ENCODE assay signal across 16 cellular contexts in genomic region chr5:173020643-173021042, GRCh38. TPM values are rescaled to one million over a fixed set of nuclear protein-coding genes. Genes with fewer than 3 reads are reported as not detected.
DNase-seq lines count a peak whose midpoint lies in the region; ATAC-seq lines count a peak whose summit lies in the region.
"Had no signal": no experiment of that assay in that cellular context is flagged by ENCODE, and none has a peak within 500 bp of the region (broad histone marks: within the 10 kb centered on the region; RNA-seq: fewer than 3 reads in every experiment).

No MANE protein-coding gene starts in this region.

- H3K27me3 Mint-ChIP-seq in activated T-cell treated with anti-CD3 and anti-CD28 coated beads, Interleukin-2, amount 50 U/mL, for 72 hours (ENCODE audit: low read depth): no peaks in the 10 kb centered on the region
- H3K27me3 Mint-ChIP-seq: activated naive CD8-positive, alpha-beta T cell treated with anti-CD3 and anti-CD28 coated beads, Interleukin-2, amount 10 ng/mL, durations not matched to agents 7 days and 5 days; naive B cell had no signal

- H3K27ac ChIP-seq in temporal lobe (ENCODE audit: low read depth, low read length): peak overlapping the region; percentile 10
- H3K27ac ChIP-seq: VCaP had no signal

- peaks cover 6 to 13% of the 10 kb centered on the region in 2 donors for H3K36me3 Mint-ChIP-seq in activated T-cell treated with anti-CD3 and anti-CD28 coated beads, Interleukin-2, amount 50 U/mL, for 72 hours (ENCODE audit: insufficient read depth in 2 of 2)

- intact Hi-C loops in head of caudate nucleus (cut with DNase I): no loop called here

- peaks cover 30% of the 10 kb centered on the region for H3K4me1 Mint-ChIP-seq in activated T-cell treated with anti-CD3 and anti-CD28 coated beads, Interleukin-2, amount 50 U/mL, for 72 hours (ENCODE audit: low read depth)

- no peaks in the 10 kb centered on the region for H3K9me3 Mint-ChIP-seq in activated T-cell treated with anti-CD3 and anti-CD28 coated beads, Interleukin-2, amount 50 U/mL, for 72 hours
- H3K9me3 Mint-ChIP-seq: activated naive CD8-positive, alpha-beta T cell treated with anti-CD3 and anti-CD28 coated beads, Interleukin-2, amount 10 ng/mL, durations not matched to agents 7 days and 5 days; naive B cell had no signal

- no peak for DNase-seq in activated T-cell treated with anti-CD3 and anti-CD28 coated beads, Interleukin-2, amount 50 U/mL, for 72 hours
- DNase-seq in activated T-cell treated with anti-CD3 and anti-CD28 coated beads, Interleukin-2, amount 50 U/mL, for 48 hours: no peak
- DNase-seq in head of caudate nucleus (peak in 33 of 42 donors; percentile 13 to 72 (median 47)), middle frontal gyrus (ENCODE audit: extremely low spot score, low spot score) (peak; percentile 48), OCI-M1 (lab: John Stamatoyannopoulos, UW) (no peak), glomerular visceral epithelial cell (ENCODE audit: extremely low spot score) (no peak)
- DNase-seq: activated naive CD8-positive, alpha-beta T cell treated with anti-CD3 and anti-CD28 coated beads, Interleukin-2, amount 10 ng/mL, durations not matched to agents 7 days and 5 days; dermis blood vessel endothelial cell; islet precursor cell; naive B cell; NCI-H1048; NCI-H2171 treated with DMSO at 0.1 percent for 48 hours; SK-N-SH had no signal

- no peak overlapping the region for H3K4me3 Mint-ChIP-seq in activated T-cell treated with anti-CD3 and anti-CD28 coated beads, Interleukin-2, amount 50 U/mL, for 72 hours
- H3K4me3 Mint-ChIP-seq: activated naive CD8-positive, alpha-beta T cell treated with anti-CD3 and anti-CD28 coated beads, Interleukin-2, amount 10 ng/mL, durations not matched to agents 7 days and 5 days; naive B cell had no signal

- no peak for ATAC-seq in activated T-cell treated with anti-CD3 and anti-CD28 coated beads, Interleukin-2, amount 50 U/mL, for 72 hours (replicated peaks in 1 of 2)
- no peak for ATAC-seq in GM21825 (IDR thresholded peaks at IDR 0.05; ENCODE audit: unreplicated experiment)

- peak overlapping the region; percentile 79 for H3K27ac Mint-ChIP-seq in activated T-cell treated with anti-CD3 and anti-CD28 coated beads, Interleukin-2, amount 50 U/mL, for 72 hours
- H3K27ac Mint-ChIP-seq: activated naive CD8-positive, alpha-beta T cell treated with anti-CD3 and anti-CD28 coated beads, Interleukin-2, amount 10 ng/mL, durations not matched to agents 7 days and 5 days had no signal

RNA-seq across cellular contexts. Expression of gene CREBRF, which starts 35.5 kb away (rescaled TPM):
- total RNA-seq in activated T-cell treated with anti-CD3 and anti-CD28 coated beads, Interleukin-2, amount 50 U/mL, for 72 hours: 10 to 100 TPM; 33.1 to 35.8 TPM
- total RNA-seq in temporal lobe: 21.1 TPM

RNA-seq across cellular contexts. Expression of gene ATP6V0E1, which starts 37.1 kb away (rescaled TPM):
- total RNA-seq in activated T-cell treated with anti-CD3 and anti-CD28 coated beads, Interleukin-2, amount 50 U/mL, for 72 hours: 100 to 1,000 TPM; 105 to 117 TPM
- total RNA-seq in temporal lobe: 21.4 TPM

Comparison
In these comparisons a context has a peak if more than half of its experiments do, and no peak if none do; other contexts are left out.
1. DNase-seq: peak in head of caudate nucleus (33 of 42) and middle frontal gyrus (single experiment); none in activated T-cell treated with anti-CD3 and anti-CD28 coated beads, Interleukin-2, amount 50 U/mL, for 72 hours (0 of 2), activated T-cell treated with anti-CD3 and anti-CD28 coated beads, Interleukin-2, amount 50 U/mL, for 48 hours (0 of 2), OCI-M1 (single experiment) and glomerular visceral epithelial cell (single experiment).